In genomic region chr7:35777121-35777520, GRCh38 we compare ENCODE assay signal across 11 cellular contexts. TPM values are rescaled to one million over a fixed set of nuclear protein-coding genes. Genes with fewer than 3 reads are reported as not detected.
DNase-seq lines count a peak whose midpoint lies in the region; FAIRE-seq and TF ChIP-seq lines count a peak whose summit lies in the region.
"Had no signal": no experiment of that assay in that cellular context is flagged by ENCODE, and none has a peak within 500 bp of the region (broad histone marks: within the 10 kb centered on the region; RNA-seq: fewer than 3 reads in every experiment).

No MANE protein-coding gene starts in this region.

- H3K27ac ChIP-seq in angular gyrus (ENCODE audit: low read depth, low read length) (peak overlapping the region; percentile 91), substantia nigra (ENCODE audit: low read depth, low read length, poor library complexity, severe bottlenecking) (peak overlapping the region; percentile 94)
- H3K27ac ChIP-seq: BLaER1 treated with 17β-estradiol and CSF1 and Interleukin-3, amounts not matched to agents 10 nM and 100 nM had no signal

- TF ChIP-seq POLR2A in GM12892 (IDR thresholded peaks at IDR 0.05; ENCODE audit: low read depth, low read length) = no peak

- DNase-seq in GM12892 (ENCODE audit: insufficient read length) (no peak), globus pallidus (ENCODE audit: low spot score) (peak; percentile 92), substantia nigra (lab: John Stamatoyannopoulos, UW) (peak in 1 of 49 donors; percentile 20), HCEC 1CT (no peak), cerebellum (ENCODE audit: low spot score) (no peak), NCI-H2107 treated with DMSO at 0.1 percent for 48 hours (lab: John Stamatoyannopoulos, UW; ENCODE audit: unreplicated experiment) (no peak)
- DNase-seq: CD8-positive, alpha-beta memory T cell; NCI-H1930 had no signal

- peak; percentile 58 for FAIRE-seq in GM12892 (lab: Jason Lieb, UNC)
- FAIRE-seq: H1 had no signal

RNA-seq across cellular contexts. Expression of gene SEPTIN7, which starts 23.7 kb away (rescaled TPM):
- 418 TPM for polyA plus RNA-seq in GM12892 (2012; ENCODE audit: missing spikeins)
- total RNA-seq in cerebellum = 269 TPM
